In genomic region chr2:17786727-17787126, GRCh38 we compare ENCODE assay signal across 35 cellular contexts. TPM values are rescaled to one million over a fixed set of nuclear protein-coding genes. Genes with fewer than 3 reads are reported as not detected.
"Had no signal": no experiment of that assay in that cellular context is flagged by ENCODE, and none has a peak within 500 bp of the region (broad histone marks: within the 10 kb centered on the region; RNA-seq: fewer than 3 reads in every experiment).

No MANE protein-coding gene starts in this region.

- H3K4me3 ChIP-seq: adrenal gland, body of pancreas, breast epithelium, MG63, SJCRH30, SK-N-MC had no signal

- H3K27ac Mint-ChIP-seq: activated CD4-positive, alpha-beta memory T cell treated with anti-CD3 and anti-CD28 coated beads for 36 hours; activated naive CD4-positive, alpha-beta T cell treated with anti-CD3 and anti-CD28 coated beads for 36 hours; activated naive CD4-positive, alpha-beta T cell treated with anti-CD3 and anti-CD28 coated beads, Interleukin-2, amount 50 U/mL, for 72 hours; activated T-helper 1 cell treated with anti-CD3 and anti-CD28 coated beads, Interleukin-12 subunit alpha, Interleukin-12 subunit beta, Interleukin-2, Interleukin-4 antibody, amounts not matched to agents 30 ng/mL and 10 ng/mL and 1 ng/mL, durations not matched to agents 14 hours and 24 hours and 36 hours had no signal

- H3K9me3 ChIP-seq: adrenal gland, body of pancreas, breast epithelium, MG63, SJCRH30 had no signal

- H3K4me3 Mint-ChIP-seq: activated CD4-positive, alpha-beta memory T cell treated with anti-CD3 and anti-CD28 coated beads for 36 hours; activated naive CD4-positive, alpha-beta T cell treated with anti-CD3 and anti-CD28 coated beads for 36 hours; activated T-cell treated with anti-CD3 and anti-CD28 coated beads, Interleukin-2, amount 50 U/mL, for 4 hours; activated T-helper 1 cell treated with anti-CD3 and anti-CD28 coated beads, Interleukin-12 subunit alpha, Interleukin-12 subunit beta, Interleukin-2, Interleukin-4 antibody, amounts not matched to agents 30 ng/mL and 10 ng/mL and 1 ng/mL, durations not matched to agents 14 hours and 24 hours and 36 hours had no signal

- H3K27ac ChIP-seq: adrenal gland, body of pancreas, breast epithelium, SJCRH30, SK-N-MC had no signal

- H3K4me1 ChIP-seq: adrenal gland, body of pancreas, breast epithelium had no signal

- ATAC-seq: activated naive CD4-positive, alpha-beta T cell treated with anti-CD3 and anti-CD28 coated beads, Interleukin-2, amount 50 U/mL, for 72 hours; activated T-cell treated with anti-CD3 and anti-CD28 coated beads, Interleukin-2, amount 50 U/mL, for 4 hours; body of pancreas had no signal

- H3K36me3 ChIP-seq: adrenal gland, breast epithelium had no signal

- H3K9me3 Mint-ChIP-seq: activated CD4-positive, alpha-beta memory T cell treated with anti-CD3 and anti-CD28 coated beads for 36 hours; activated T-cell treated with anti-CD3 and anti-CD28 coated beads, Interleukin-2, amount 50 U/mL, for 4 hours; activated T-helper 1 cell treated with anti-CD3 and anti-CD28 coated beads, Interleukin-12 subunit alpha, Interleukin-12 subunit beta, Interleukin-2, Interleukin-4 antibody, amounts not matched to agents 30 ng/mL and 10 ng/mL and 1 ng/mL, durations not matched to agents 14 hours and 24 hours and 36 hours had no signal

- DNase-seq: activated CD4-positive, alpha-beta memory T cell treated with anti-CD3 and anti-CD28 coated beads for 36 hours; activated CD4-positive, alpha-beta T cell treated with anti-CD3 and anti-CD28 coated beads for 4 hours; activated CD4-positive, alpha-beta T cell treated with anti-CD3 and anti-CD28 coated beads, Interleukin-2, amount 50 U/mL, for 1 hour; activated CD4-positive, CD25-positive, alpha-beta regulatory T cell treated with anti-CD3 and anti-CD28 coated beads, Interleukin-2, amount 50 U/mL, for 72 hours; activated CD8-positive, alpha-beta memory T cell treated with anti-CD3 and anti-CD28 coated beads, Interleukin-2, amount 50 U/mL, for 4 hours; activated gamma-delta T cell treated with Interleukin-2 at 50 U/mL for 16 hours; activated naive CD4-positive, alpha-beta T cell treated with anti-CD3 and anti-CD28 coated beads for 36 hours; activated T-cell treated with anti-CD3 and anti-CD28 coated beads for 4 hours; activated T-cell treated with anti-CD3 and anti-CD28 coated beads, Interleukin-2, amount 50 U/mL, for 4 hours; adrenal gland; body of pancreas; MG63; NCI-H1048; NCI-H1105 treated with DMSO at 0.1 percent for 48 hours; NCI-H1436; NCI-H1694; NCI-H1930; NCI-H2081 treated with DMSO at 0.1 percent for 48 hours; NCI-H226; NCI-H446 treated with DMSO at 0.1 percent for 48 hours; NCI-H524; NCI-H69; NK-92 treated with Interleukin-12 subunit alpha and Interleukin-12 subunit beta, amount 100 ng/mL, for 24 hours; SHP77; SJCRH30 had no signal

- H3K27me3 ChIP-seq: adrenal gland, body of pancreas, breast epithelium, MG63, SJCRH30 had no signal

RNA-seq across cellular contexts. Expression of gene MSGN1, which starts 29.5 kb away (rescaled TPM):
- total RNA-seq: activated CD4-positive, alpha-beta memory T cell treated with anti-CD3 and anti-CD28 coated beads for 36 hours; activated naive CD4-positive, alpha-beta T cell treated with anti-CD3 and anti-CD28 coated beads for 36 hours; activated naive CD4-positive, alpha-beta T cell treated with anti-CD3 and anti-CD28 coated beads, Interleukin-2, amount 50 U/mL, for 72 hours; activated T-cell treated with anti-CD3 and anti-CD28 coated beads, Interleukin-2, amount 50 U/mL, for 4 hours; activated T-helper 1 cell treated with anti-CD3 and anti-CD28 coated beads, Interleukin-12 subunit alpha, Interleukin-12 subunit beta, Interleukin-2, Interleukin-4 antibody, amounts not matched to agents 30 ng/mL and 10 ng/mL and 1 ng/mL, durations not matched to agents 14 hours and 24 hours and 36 hours; adrenal gland; astrocyte; body of pancreas; breast epithelium; cardiac septum; OCI-LY7; RPMI7951; SJCRH30; T-helper 1 cell treated with Interleukin-12 subunit alpha and Interleukin-12 subunit beta and Interleukin-4 antibody, amounts not matched to agents 30 ng/mL and 1 ng/mL, for 36 hours; T-helper 2 cell treated with Interferon-gamma antibody and Interleukin-4, amounts not matched to agents 100 ng/mL and 5 ng/mL, for 36 hours had no signal
- polyA plus RNA-seq: adrenal gland had no signal
